23 cellular contexts compared by ENCODE assay signal in the genomic region with DNA sequence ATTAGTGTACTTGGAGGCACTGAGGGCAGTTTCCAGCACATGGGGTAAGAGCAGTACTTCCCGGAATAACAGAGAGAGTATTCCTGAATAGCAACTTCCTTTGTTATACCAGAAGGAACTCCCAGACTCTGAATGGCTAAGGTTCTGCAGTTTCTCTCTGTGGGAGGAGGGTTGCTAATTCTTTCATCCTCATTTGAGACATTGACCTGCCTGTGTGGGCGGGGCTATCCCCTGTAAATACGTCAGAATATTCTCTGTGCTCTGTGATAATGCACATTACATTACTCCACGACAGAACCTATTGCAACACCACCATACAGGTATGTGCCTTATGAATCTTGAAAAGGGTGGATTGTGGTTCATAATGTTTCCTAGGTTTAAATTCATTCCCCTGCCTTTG. TPM values are rescaled to one million over a fixed set of nuclear protein-coding genes. Genes with fewer than 3 reads are reported as not detected.
DNase-seq lines count a peak whose midpoint lies in the region; ATAC-seq, FAIRE-seq and TF ChIP-seq lines count a peak whose summit lies in the region.
"Had no signal": no experiment of that assay in that cellular context is flagged by ENCODE, and none has a peak within 500 bp of the region (broad histone marks: within the 10 kb centered on the region; RNA-seq: fewer than 3 reads in every experiment).

No MANE protein-coding gene starts in this region.

- no peaks in the 10 kb centered on the region for H3K27me3 ChIP-seq in small intestine (ENCODE audit: control insufficient read depth in 2 of 2, insufficient read depth in 2 of 2, low read length in 2 of 2)
- H3K27me3 ChIP-seq in CD8-positive, alpha-beta memory T cell (ENCODE audit: insufficient read depth, low read length, poor library complexity, severe bottlenecking): no peaks in the 10 kb centered on the region
- H3K27me3 ChIP-seq: gastrocnemius medialis had no signal

- H3K9me3 Mint-ChIP-seq in activated CD4-positive, alpha-beta memory T cell treated with anti-CD3 and anti-CD28 coated beads for 36 hours: no peaks in the 10 kb centered on the region
- H3K9me3 Mint-ChIP-seq in activated CD4-positive, alpha-beta memory T cell treated with anti-CD3 and anti-CD28 coated beads, Interleukin-2, amount 10 ng/mL, durations not matched to agents 7 days and 5 days: no peaks in the 10 kb centered on the region
- no peaks in the 10 kb centered on the region for H3K9me3 Mint-ChIP-seq in CD8-positive, alpha-beta memory T cell
- H3K9me3 Mint-ChIP-seq: activated B cell treated with CpG ODN at 0.5 μM for 24 hours had no signal

- H3K27me3 Mint-ChIP-seq in activated CD4-positive, alpha-beta memory T cell treated with anti-CD3 and anti-CD28 coated beads for 36 hours: peaks cover 3% of the 10 kb centered on the region
- no peaks in the 10 kb centered on the region for H3K27me3 Mint-ChIP-seq in activated CD4-positive, alpha-beta memory T cell treated with anti-CD3 and anti-CD28 coated beads, Interleukin-2, amount 10 ng/mL, durations not matched to agents 7 days and 5 days
- peaks cover 0 to 3% of the 10 kb centered on the region in 2 donors for H3K27me3 Mint-ChIP-seq in CD8-positive, alpha-beta memory T cell
- H3K27me3 Mint-ChIP-seq: activated B cell treated with CpG ODN at 0.5 μM for 24 hours had no signal

- no peaks in the 10 kb centered on the region for H3K36me3 ChIP-seq in small intestine (ENCODE audit: control insufficient read depth in 2 of 2, insufficient read depth in 2 of 2, low read length in 2 of 2)
- H3K36me3 ChIP-seq in CD8-positive, alpha-beta memory T cell (ENCODE audit: insufficient read depth, low read length): no peaks in the 10 kb centered on the region
- H3K36me3 ChIP-seq: gastrocnemius medialis had no signal

- ATAC-seq in HG02852 (IDR thresholded peaks at IDR 0.05; ENCODE audit: unreplicated experiment): peak; percentile 51
- ATAC-seq: A549, gastrocnemius medialis, left cardiac atrium had no signal

- no peak for TF ChIP-seq POLR2A in lower leg skin (IDR thresholded peaks at IDR 0.05)

- peaks cover 7% of the 10 kb centered on the region for H3K4me1 Mint-ChIP-seq in activated CD4-positive, alpha-beta memory T cell treated with anti-CD3 and anti-CD28 coated beads for 36 hours (ENCODE audit: low read depth)
- peaks cover 3% of the 10 kb centered on the region for H3K4me1 Mint-ChIP-seq in activated CD4-positive, alpha-beta memory T cell treated with anti-CD3 and anti-CD28 coated beads, Interleukin-2, amount 10 ng/mL, durations not matched to agents 7 days and 5 days
- H3K4me1 Mint-ChIP-seq in CD8-positive, alpha-beta memory T cell: peaks cover 7 to 12% (median 9%) of the 10 kb centered on the region in 3 donors

- no peak for FAIRE-seq in small intestine (lab: Jason Lieb, UNC)
- FAIRE-seq: A549 had no signal

- no peak overlapping the region for H3K27ac Mint-ChIP-seq in activated CD4-positive, alpha-beta memory T cell treated with anti-CD3 and anti-CD28 coated beads for 36 hours
- H3K27ac Mint-ChIP-seq in activated CD4-positive, alpha-beta memory T cell treated with anti-CD3 and anti-CD28 coated beads, Interleukin-2, amount 10 ng/mL, durations not matched to agents 7 days and 5 days: no peak overlapping the region
- no peak overlapping the region for H3K27ac Mint-ChIP-seq in CD8-positive, alpha-beta memory T cell
- H3K27ac Mint-ChIP-seq: activated B cell treated with CpG ODN at 0.5 μM for 24 hours had no signal

- H3K4me3 ChIP-seq in epithelial cell of esophagus (ENCODE audit: low read length): no peak overlapping the region
- no peak overlapping the region for H3K4me3 ChIP-seq in small intestine (ENCODE audit: low read depth in 1 of 2, low read length in 2 of 2)
- H3K4me3 ChIP-seq in lower leg skin (ENCODE audit: low read depth, poor library complexity, severe bottlenecking): no peak overlapping the region
- no peak overlapping the region for H3K4me3 ChIP-seq in CD8-positive, alpha-beta memory T cell (ENCODE audit: low read length)
- H3K4me3 ChIP-seq: A549, gastrocnemius medialis, SK-N-MC had no signal

- TF ChIP-seq CTCF in epithelial cell of esophagus (IDR thresholded peaks at IDR 0.05; ENCODE audit: insufficient read depth, low read depth, low read length, missing control alignments): no peak
- no peak for TF ChIP-seq CTCF in lower leg skin (IDR thresholded peaks at IDR 0.05)

- CTCF ChIA-PET in activated CD4-positive, alpha-beta memory T cell treated with anti-CD3 and anti-CD28 coated beads for 36 hours (lab: Charles Lee): interaction anchor here (1.5 kb wide), 1 partner anchor 12 kb away, joined by 3 read pairs; no protein-coding TSS in a partner anchor
- CTCF ChIA-PET in activated CD4-positive, alpha-beta memory T cell treated with anti-CD3 and anti-CD28 coated beads, Interleukin-2, amount 10 ng/mL, durations not matched to agents 7 days and 5 days (lab: Charles Lee): interaction anchor here (1.6 kb wide), 1 partner anchor 11 kb away, joined by 8 read pairs; no protein-coding TSS in a partner anchor
- CTCF ChIA-PET in CD8-positive, alpha-beta memory T cell (lab: Charles Lee): interaction anchor here (1.9 kb wide), 1 partner anchor 11 kb away, joined by 6 read pairs; no protein-coding TSS in a partner anchor

- H3K36me3 Mint-ChIP-seq in activated CD4-positive, alpha-beta memory T cell treated with anti-CD3 and anti-CD28 coated beads for 36 hours: no peaks in the 10 kb centered on the region
- no peaks in the 10 kb centered on the region for H3K36me3 Mint-ChIP-seq in activated CD4-positive, alpha-beta memory T cell treated with anti-CD3 and anti-CD28 coated beads, Interleukin-2, amount 10 ng/mL, durations not matched to agents 7 days and 5 days (ENCODE audit: low read depth)
- H3K36me3 Mint-ChIP-seq in CD8-positive, alpha-beta memory T cell: no peaks in the 10 kb centered on the region

- intact Hi-C loops in activated CD4-positive, alpha-beta memory T cell treated with anti-CD3 and anti-CD28 coated beads for 36 hours (cut with micrococcal nuclease): no loop called here
- intact Hi-C loops in lower leg skin (cut with DNase I; ENCODE audit: low total_unique reads): no loop called here

- H3K27ac ChIP-seq in small intestine (ENCODE audit: low read depth in 1 of 2, low read length in 1 of 2): peak overlapping the region; percentile 20 to 36
- no peak overlapping the region for H3K27ac ChIP-seq in CD8-positive, alpha-beta memory T cell (ENCODE audit: low read depth, low read length)
- H3K27ac ChIP-seq: A549, gastrocnemius medialis, SK-N-MC had no signal

- no peak overlapping the region for H3K4me3 Mint-ChIP-seq in activated CD4-positive, alpha-beta memory T cell treated with anti-CD3 and anti-CD28 coated beads for 36 hours
- H3K4me3 Mint-ChIP-seq in activated CD4-positive, alpha-beta memory T cell treated with anti-CD3 and anti-CD28 coated beads, Interleukin-2, amount 10 ng/mL, durations not matched to agents 7 days and 5 days: no peak overlapping the region
- no peak overlapping the region for H3K4me3 Mint-ChIP-seq in CD8-positive, alpha-beta memory T cell
- H3K4me3 Mint-ChIP-seq: activated B cell treated with CpG ODN at 0.5 μM for 24 hours had no signal

- no peaks in the 10 kb centered on the region for H3K9me3 ChIP-seq in small intestine (ENCODE audit: control insufficient read depth, low read depth)
- H3K9me3 ChIP-seq in CD8-positive, alpha-beta memory T cell (ENCODE audit: low read length): no peaks in the 10 kb centered on the region
- H3K9me3 ChIP-seq: A549, gastrocnemius medialis had no signal

- POLR2A ChIA-PET in activated CD4-positive, alpha-beta memory T cell treated with anti-CD3 and anti-CD28 coated beads for 36 hours (lab: Charles Lee): no interaction called here
- POLR2A ChIA-PET in activated CD4-positive, alpha-beta memory T cell treated with anti-CD3 and anti-CD28 coated beads, Interleukin-2, amount 10 ng/mL, durations not matched to agents 7 days and 5 days (lab: Charles Lee): no interaction called here
- POLR2A ChIA-PET in CD8-positive, alpha-beta memory T cell (lab: Charles Lee): no interaction called here

- WGBS in small intestine, 3 donors: 11 to 41% (median 35%) methylated on average over 4 of the region's 4 CpGs
- WGBS in lower leg skin, 2 donors: 49 to 59% methylated on average over 4 of the region's 4 CpGs

- peaks cover 2 to 5% of the 10 kb centered on the region in 2 donors for H3K4me1 ChIP-seq in small intestine (ENCODE audit: control insufficient read depth in 2 of 2, insufficient read depth in 1 of 2, low read depth in 1 of 2, low read length in 1 of 2)
- no peaks in the 10 kb centered on the region for H3K4me1 ChIP-seq in CD8-positive, alpha-beta memory T cell (ENCODE audit: insufficient read depth, low read length)
- H3K4me1 ChIP-seq: A549, gastrocnemius medialis had no signal

- peak; percentile 47 for DNase-seq in activated CD4-positive, alpha-beta memory T cell treated with anti-CD3 and anti-CD28 coated beads for 36 hours
- DNase-seq in activated CD4-positive, alpha-beta memory T cell treated with anti-CD3 and anti-CD28 coated beads, Interleukin-2, amount 10 ng/mL, durations not matched to agents 7 days and 5 days: no peak
- DNase-seq in epithelial cell of esophagus (ENCODE audit: low read depth) (peak; percentile 59), small intestine (peak; percentile 95), lower leg skin (ENCODE audit: low spot score in 2 of 2) (no peak), NCI-H2081 (lab: John Stamatoyannopoulos, UW) (no peak)
- DNase-seq in CD8-positive, alpha-beta memory T cell: no peak
- DNase-seq: activated B cell treated with CpG ODN at 0.5 μM for 24 hours; activated effector memory CD4-positive, alpha-beta T cell treated with Interleukin-2 at 50 U/mL for 16 hours; amniotic stem cell; erythroblast; gastrocnemius medialis; left cardiac atrium; NCI-H1417 treated with DMSO at 0.1 percent for 48 hours; stimulated activated CD4-positive, alpha-beta T cell treated with anti-CD3 and anti-CD28 coated beads, Interleukin-4, amount 100 ng/mL, for 24 hours had no signal

RNA-seq across cellular contexts. Expression of a gene that starts 52.7 kb away (rescaled TPM):
- under 1 TPM in 1 of 2 experiments, not detected in 1; 0.51 TPM for total RNA-seq in activated CD4-positive, alpha-beta memory T cell treated with anti-CD3 and anti-CD28 coated beads for 36 hours
- 1 to 10 TPM in 1 of 2 experiments, not detected in 1; 1.0 TPM for total RNA-seq in activated CD4-positive, alpha-beta memory T cell treated with anti-CD3 and anti-CD28 coated beads, Interleukin-2, amount 10 ng/mL, durations not matched to agents 7 days and 5 days
- 1 to 10 TPM in 1 of 3 donors, under 1 TPM in 1, not detected in 1; 0.51 to 7.0 TPM for polyA plus RNA-seq in small intestine
- not detected for total RNA-seq in lower leg skin
- 1 to 10 TPM; 1.6 to 2.1 TPM for total RNA-seq in CD8-positive, alpha-beta memory T cell
- 10.8 TPM for polyA plus RNA-seq in CD8-positive, alpha-beta memory T cell
- total RNA-seq: activated B cell treated with CpG ODN at 0.5 μM for 24 hours, cardiac septum, pulmonary artery endothelial cell, RPMI7951, subcutaneous adipose tissue had no signal
- polyA plus RNA-seq: A549, BJ had no signal

Comparison
In these comparisons a context has a peak if more than half of its experiments do, and no peak if none do; other contexts are left out.
1. DNase-seq: peak in activated CD4-positive, alpha-beta memory T cell treated with anti-CD3 and anti-CD28 coated beads for 36 hours (single experiment), epithelial cell of esophagus (single experiment) and small intestine (single experiment); none in activated CD4-positive, alpha-beta memory T cell treated with anti-CD3 and anti-CD28 coated beads, Interleukin-2, amount 10 ng/mL, durations not matched to agents 7 days and 5 days (single experiment), lower leg skin (0 of 2), CD8-positive, alpha-beta memory T cell (0 of 5) and NCI-H2081 (0 of 2).